Comparison of ENCODE assay signal across 2 cellular contexts in the genomic region with DNA sequence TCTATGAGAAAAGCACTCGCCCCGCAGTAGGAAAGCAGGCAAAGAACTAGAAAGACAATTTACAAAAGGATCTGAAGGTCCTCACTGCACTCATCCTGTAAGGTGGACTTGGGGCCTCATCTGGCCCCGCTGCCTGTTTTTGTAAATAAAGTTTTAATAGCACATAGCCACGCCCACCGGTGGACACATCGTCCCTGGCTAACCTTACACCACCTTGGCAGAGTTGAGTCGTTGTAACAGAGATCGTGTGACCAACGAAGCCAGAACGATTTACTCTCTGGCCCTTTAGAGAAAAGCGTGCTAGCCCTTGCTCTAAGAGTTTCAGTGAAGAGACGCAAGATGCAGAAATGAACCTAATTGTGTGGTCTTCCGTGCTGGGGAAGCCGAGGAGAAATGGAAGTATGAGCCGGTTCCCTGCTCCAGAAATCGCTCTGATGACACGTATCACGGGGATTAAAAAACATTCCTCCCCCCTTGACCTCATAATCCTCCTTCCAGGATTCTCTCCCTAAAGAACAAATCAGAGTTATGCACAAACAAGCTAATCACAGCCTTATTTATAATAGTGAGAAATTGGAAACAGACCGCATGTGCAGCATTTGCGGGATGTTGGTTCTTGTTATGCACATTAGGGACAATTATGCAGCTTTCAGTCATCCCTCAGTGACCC.
TF ChIP-seq lines count a peak whose summit lies in the region.

No MANE protein-coding gene starts in this region.

TF ChIP-seq in GM12878, 131 proteins besides CTCF, POLR2A, EP300 and RAD21:
- TF ChIP-seq ZBTB40 (IDR thresholded peaks at IDR 0.05; ENCODE audit: borderline replicate concordance) (peak; percentile 44; the same call in 1 of the 2 replicates), MLLT1 (IDR thresholded peaks at IDR 0.05) (no peak)

TF ChIP-seq in HepG2, 621 proteins besides CTCF, POLR2A, EP300 and RAD21:
- TF ChIP-seq ZBTB40 (IDR thresholded peaks at IDR 0.05), result peak; percentile 74
- peak; percentile 99 for TF ChIP-seq ZBTB40 (CRISPR knock-in tag; IDR thresholded peaks at IDR 0.05)
- no peak for TF ChIP-seq GATAD2A (CRISPR knock-in tag; IDR thresholded peaks at IDR 0.05)
- TF ChIP-seq ZNF703 (CRISPR knock-in tag; IDR thresholded peaks at IDR 0.05; ENCODE audit: borderline replicate concordance), result no peak
- TF ChIP-seq PRPF4 (IDR thresholded peaks at IDR 0.05; ENCODE audit: low read depth, low read length, poor library complexity, severe bottlenecking), result no peak
- no peak for TF ChIP-seq GTF2F1 (IDR thresholded peaks at IDR 0.05; ENCODE audit: low read length)
- TF ChIP-seq SP1 (IDR thresholded peaks at IDR 0.05), result no peak
- TF ChIP-seq SP1 (CRISPR knock-in tag; IDR thresholded peaks at IDR 0.05), result peak; percentile 73
TF ChIP-seq in HepG2: peak in this region for 2.
